20 cellular contexts compared by ENCODE assay signal in genomic region chr10:123270221-123270620, GRCh38.
DNase-seq lines count a peak whose midpoint lies in the region; ATAC-seq and TF ChIP-seq lines count a peak whose summit lies in the region.
"Had no signal": no experiment of that assay in that cellular context is flagged by ENCODE, and none has a peak within 500 bp of the region (broad histone marks: within the 10 kb centered on the region; RNA-seq: fewer than 3 reads in every experiment).

No MANE protein-coding gene starts in this region.

- no peak for ATAC-seq in HG02970 (IDR thresholded peaks at IDR 0.05; ENCODE audit: low FRiP score, unreplicated experiment)
- ATAC-seq in stimulated activated naive CD8-positive, alpha-beta T cell treated with anti-CD3 and anti-CD28 coated beads, Interleukin-15, amount 100 ng/mL, for 72 hours = no peak
- ATAC-seq: HCT116, K562 had no signal

- H3K27ac ChIP-seq in osteoblast (ENCODE audit: low read depth, low read length) (no peak overlapping the region), dorsolateral prefrontal cortex (no peak overlapping the region)
- H3K27ac ChIP-seq: esophagus muscularis mucosa, sigmoid colon, transverse colon had no signal

- peaks cover 12% of the 10 kb centered on the region for H3K27me3 Mint-ChIP-seq in stimulated activated naive CD8-positive, alpha-beta T cell treated with anti-CD3 and anti-CD28 coated beads, Interleukin-15, amount 100 ng/mL, for 72 hours

- no peaks in the 10 kb centered on the region for H3K79me2 ChIP-seq in osteoblast (ENCODE audit: insufficient read depth, low read length)

- H4K20me1 ChIP-seq in osteoblast (ENCODE audit: insufficient read depth, low read length) = no peaks in the 10 kb centered on the region

- peaks cover 8% of the 10 kb centered on the region for H3K4me1 Mint-ChIP-seq in stimulated activated naive CD8-positive, alpha-beta T cell treated with anti-CD3 and anti-CD28 coated beads, Interleukin-15, amount 100 ng/mL, for 72 hours
- H3K4me1 Mint-ChIP-seq: neural crest cell had no signal

- no peak overlapping the region for H2AFZ ChIP-seq in osteoblast (ENCODE audit: low read length)

- no peaks in the 10 kb centered on the region for H3K36me3 ChIP-seq in osteoblast (ENCODE audit: insufficient read depth, low read length)
- H3K36me3 ChIP-seq: esophagus muscularis mucosa, sigmoid colon, transverse colon had no signal

- H3K4me3 ChIP-seq in NB4 (ENCODE audit: low read depth, low read length) = no peak overlapping the region
- no peak overlapping the region for H3K4me3 ChIP-seq in choroid plexus epithelial cell (ENCODE audit: low read depth, low read length)
- H3K4me3 ChIP-seq in osteoblast (ENCODE audit: insufficient read depth, low read length) = no peak overlapping the region
- no peak overlapping the region for H3K4me3 ChIP-seq in dorsolateral prefrontal cortex
- H3K4me3 ChIP-seq: esophagus muscularis mucosa, K562, sigmoid colon, transverse colon had no signal

- H3K9me3 Mint-ChIP-seq in stimulated activated naive CD8-positive, alpha-beta T cell treated with anti-CD3 and anti-CD28 coated beads, Interleukin-15, amount 100 ng/mL, for 72 hours = no peaks in the 10 kb centered on the region
- H3K9me3 Mint-ChIP-seq: activated CD4-positive, alpha-beta memory T cell treated with anti-CD3 and anti-CD28 coated beads for 36 hours had no signal

- no peak overlapping the region for H3K4me3 Mint-ChIP-seq in stimulated activated naive CD8-positive, alpha-beta T cell treated with anti-CD3 and anti-CD28 coated beads, Interleukin-15, amount 100 ng/mL, for 72 hours
- H3K4me3 Mint-ChIP-seq: activated CD4-positive, alpha-beta memory T cell treated with anti-CD3 and anti-CD28 coated beads for 36 hours; neural crest cell had no signal

- H3K27me3 ChIP-seq in osteoblast (ENCODE audit: insufficient read depth, low read length) (peaks cover 24% of the 10 kb centered on the region), dorsolateral prefrontal cortex (peaks cover 0 to 14% (median 0%) of the 10 kb centered on the region in 45 donors)

- no peak for TF ChIP-seq CTCF in NB4 (IDR thresholded peaks at IDR 0.05; ENCODE audit: low read depth, low read length)
- no peak for TF ChIP-seq CTCF in choroid plexus epithelial cell (conservative IDR thresholded peaks at IDR 0.05; ENCODE audit: low read depth, low read length)
- TF ChIP-seq CTCF in osteoblast (IDR thresholded peaks at IDR 0.05; ENCODE audit: extremely low read depth, low read depth, low read length) = no peak
- no peak for TF ChIP-seq CTCF in dorsolateral prefrontal cortex (IDR thresholded peaks at IDR 0.05 in 54 of 56, conservative IDR thresholded peaks at IDR 0.05 in 2 of 56; ENCODE audit: low read depth in 1 of 56, partially characterized antibody in 56 of 56)

- no peak overlapping the region for H3K4me2 ChIP-seq in osteoblast (ENCODE audit: insufficient read depth, low read length)
- H3K4me2 ChIP-seq: SK-N-SH had no signal

- DNase-seq in Daoy (ENCODE audit: low read depth) (peak; percentile 59), NB4 (ENCODE audit: low read depth) (peak; percentile 12), choroid plexus epithelial cell (ENCODE audit: low read depth) (peak; percentile 60), osteoblast (ENCODE audit: insufficient read length, low spot score, missing footprints) (peak; percentile 81), dorsolateral prefrontal cortex (no peak), DMS53 treated with DMSO at 0.1 percent for 48 hours (lab: John Stamatoyannopoulos, UW; ENCODE audit: unreplicated experiment) (no peak)
- no peak for DNase-seq in stimulated activated naive CD8-positive, alpha-beta T cell treated with anti-CD3 and anti-CD28 coated beads, Interleukin-15, amount 100 ng/mL, for 72 hours
- DNase-seq: activated CD4-positive, alpha-beta memory T cell treated with anti-CD3 and anti-CD28 coated beads for 36 hours; C1 segment of cervical spinal cord; NCI-H146; NCI-H446 treated with DMSO at 0.1 percent for 48 hours; sigmoid colon; SK-N-SH; stimulated activated CD4-positive, alpha-beta T cell treated with anti-CD3 and anti-CD28 coated beads, Interleukin-4, amount 100 ng/mL, for 4 hours; transverse colon had no signal

- peaks cover 6% of the 10 kb centered on the region for H3K4me1 ChIP-seq in osteoblast (ENCODE audit: insufficient read depth, low read length)
- H3K4me1 ChIP-seq: sigmoid colon, transverse colon had no signal

- intact Hi-C loops in dorsolateral prefrontal cortex (cut with DNase I) = no loop called here

- H3K27ac Mint-ChIP-seq in stimulated activated naive CD8-positive, alpha-beta T cell treated with anti-CD3 and anti-CD28 coated beads, Interleukin-15, amount 100 ng/mL, for 72 hours = no peak overlapping the region
- H3K27ac Mint-ChIP-seq: activated CD4-positive, alpha-beta memory T cell treated with anti-CD3 and anti-CD28 coated beads for 36 hours had no signal

- no peak for TF ChIP-seq POLR2A in NB4 (IDR thresholded peaks at IDR 0.05; ENCODE audit: extremely low read depth, insufficient read length)

- H3K9me3 ChIP-seq in osteoblast (ENCODE audit: low read depth, low read length) = no peaks in the 10 kb centered on the region
- H3K9me3 ChIP-seq: esophagus muscularis mucosa, sigmoid colon, SK-N-SH, transverse colon had no signal

Comparison
In these comparisons a context has a peak if more than half of its experiments do, and no peak if none do; other contexts are left out.
1. DNase-seq: peak in Daoy (single experiment), NB4 (single experiment), choroid plexus epithelial cell (single experiment) and osteoblast (single experiment); none in dorsolateral prefrontal cortex (0 of 10), DMS53 treated with DMSO at 0.1 percent for 48 hours (single experiment) and stimulated activated naive CD8-positive, alpha-beta T cell treated with anti-CD3 and anti-CD28 coated beads, Interleukin-15, amount 100 ng/mL, for 72 hours (0 of 2).